In the genomic region with DNA sequence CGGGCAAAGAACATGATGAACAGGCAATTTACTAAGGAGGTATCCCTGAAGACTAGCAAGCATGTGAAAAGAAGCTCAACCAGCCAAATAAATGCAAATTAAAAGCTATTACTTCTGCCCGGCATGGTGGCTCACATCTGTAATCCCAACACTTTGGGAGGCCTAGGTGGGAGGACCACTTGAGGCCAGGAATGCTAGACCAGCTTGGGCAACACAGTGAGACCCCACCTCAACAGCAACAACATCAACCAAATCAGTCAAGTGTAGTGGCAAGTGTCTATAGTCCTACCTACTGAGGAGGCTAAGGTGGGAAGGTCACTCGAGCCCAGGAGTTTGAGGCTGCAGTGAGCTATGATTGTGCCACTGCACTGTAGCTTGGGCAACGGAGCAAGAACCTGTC, we compare ENCODE assay signal across 37 cellular contexts.
"Had no signal": no experiment of that assay in that cellular context is flagged by ENCODE, and none has a peak within 500 bp of the region (broad histone marks: within the 10 kb centered on the region; RNA-seq: fewer than 3 reads in every experiment).

No MANE protein-coding gene starts in this region.

- H3K9me3 ChIP-seq: ascending aorta had no signal

- DNase-seq: activated CD4-positive, alpha-beta memory T cell treated with anti-CD3 and anti-CD28 coated beads for 36 hours; activated CD4-positive, alpha-beta T cell treated with anti-CD3 and anti-CD28 coated beads for 1 hour; activated CD4-positive, alpha-beta T cell treated with anti-CD3 and anti-CD28 coated beads for 36 hours; activated CD4-positive, alpha-beta T cell treated with anti-CD3 and anti-CD28 coated beads, Interleukin-2, amount 10 ng/mL, durations not matched to agents 24 days and 14 days; activated CD4-positive, alpha-beta T cell treated with anti-CD3 and anti-CD28 coated beads, Interleukin-2, amount 50 U/mL, for 1 hour; activated CD4-positive, alpha-beta T cell treated with anti-CD3 and anti-CD28 coated beads, Interleukin-2, amount 50 U/mL, for 4 hours; activated CD4-positive, CD25-positive, alpha-beta regulatory T cell; activated CD8-positive, alpha-beta memory T cell treated with anti-CD3 and anti-CD28 coated beads, Interleukin-2, amount 50 U/mL, for 4 hours; activated CD8-positive, alpha-beta T cell treated with anti-CD3 and anti-CD28 coated beads for 36 hours; activated effector memory CD4-positive, alpha-beta T cell treated with anti-CD3 and anti-CD28 coated beads, Interleukin-2, amount 50 U/mL, for 16 hours; activated naive CD4-positive, alpha-beta T cell treated with anti-CD3 and anti-CD28 coated beads, Interleukin-2, amount 10 ng/mL, durations not matched to agents 7 days and 5 days; activated naive CD4-positive, alpha-beta T cell treated with Interleukin-2 at 50 U/mL for 16 hours; activated naive CD8-positive, alpha-beta T cell treated with anti-CD3 and anti-CD28 coated beads, Interleukin-2, amount 10 ng/mL, durations not matched to agents 7 days and 5 days; activated naive CD8-positive, alpha-beta T cell treated with anti-CD3 and anti-CD28 coated beads, Interleukin-2, amount 50 U/mL, for 24 hours; activated T-cell treated with anti-CD3 and anti-CD28 coated beads for 4 hours; activated T-cell treated with anti-CD3 and anti-CD28 coated beads, Interleukin-2, amount 50 U/mL, for 1 hour; activated T-cell treated with anti-CD3 and anti-CD28 coated beads, Interleukin-2, amount 50 U/mL, for 4 hours; activated T-cell treated with anti-CD3 and anti-CD28 coated beads, Interleukin-2, amount 50 U/mL, for 72 hours; amygdala; anterior cingulate cortex; caudate nucleus; cerebellar nuclear complex; T-helper 1 cell; T-helper 2 cell; T-helper 9 cell had no signal

- H3K27me3 ChIP-seq: ascending aorta, cardiac muscle cell had no signal

- H3K36me3 ChIP-seq: ascending aorta, cardiac muscle cell had no signal

- ATAC-seq: activated CD4-positive, alpha-beta T cell treated with anti-CD3 and anti-CD28 coated beads for 36 hours; activated CD4-positive, CD25-positive, alpha-beta regulatory T cell treated with anti-CD3 and anti-CD28 coated beads, Interleukin-2, amount 50 U/mL, for 24 hours; activated CD8-positive, alpha-beta T cell treated with anti-CD3 and anti-CD28 coated beads for 36 hours; activated naive CD8-positive, alpha-beta T cell treated with anti-CD3 and anti-CD28 coated beads, Interleukin-2, amount 50 U/mL, for 24 hours; activated T-cell treated with anti-CD3 and anti-CD28 coated beads, Interleukin-2, amount 50 U/mL, for 4 hours; activated T-cell treated with anti-CD3 and anti-CD28 coated beads, Interleukin-2, amount 50 U/mL, for 72 hours; activated T-helper 17 cell treated with anti-CD3 and anti-CD28 coated beads, Interleukin-2, amount 50 U/mL, for 72 hours had no signal

- H3K27ac Mint-ChIP-seq: activated CD4-positive, alpha-beta memory T cell treated with anti-CD3 and anti-CD28 coated beads for 36 hours; activated CD4-positive, alpha-beta T cell treated with anti-CD3 and anti-CD28 coated beads for 36 hours; activated CD4-positive, alpha-beta T cell treated with anti-CD3 and anti-CD28 coated beads, Interleukin-2, amount 10 ng/mL, durations not matched to agents 24 days and 14 days; activated CD8-positive, alpha-beta T cell treated with anti-CD3 and anti-CD28 coated beads for 36 hours; activated naive CD4-positive, alpha-beta T cell treated with anti-CD3 and anti-CD28 coated beads, Interleukin-2, amount 10 ng/mL, durations not matched to agents 7 days and 5 days; activated naive CD4-positive, alpha-beta T cell treated with anti-CD3 and anti-CD28 coated beads, Interleukin-2, amount 50 U/mL, for 24 hours; activated naive CD8-positive, alpha-beta T cell; activated naive CD8-positive, alpha-beta T cell treated with anti-CD3 and anti-CD28 coated beads, Interleukin-2, amount 10 ng/mL, durations not matched to agents 7 days and 5 days; activated naive CD8-positive, alpha-beta T cell treated with anti-CD3 and anti-CD28 coated beads, Interleukin-2, amount 50 U/mL, for 24 hours; activated T-cell treated with anti-CD3 and anti-CD28 coated beads, Interleukin-2, amount 50 U/mL, for 72 hours; activated T-helper 1 cell treated with anti-CD3 and anti-CD28 coated beads, Interleukin-12 subunit alpha, Interleukin-12 subunit beta, Interleukin-2, Interleukin-4 antibody, amounts not matched to agents 30 ng/mL and 10 ng/mL and 1 ng/mL, durations not matched to agents 14 hours and 24 hours and 36 hours; activated T-helper 17 cell treated with anti-CD3 and anti-CD28 coated beads, Interleukin-2, amount 50 U/mL, for 72 hours; T-helper 1 cell treated with Interleukin-12 subunit alpha and Interleukin-12 subunit beta and Interleukin-4 antibody, amounts not matched to agents 30 μg/mL and 1 μg/mL, for 36 hours; T-helper 2 cell treated with Interferon-gamma antibody and Interleukin-4, amounts not matched to agents 5 μg/mL and 100 μg/mL, for 36 hours had no signal

- H3K4me1 Mint-ChIP-seq: activated CD4-positive, alpha-beta T cell treated with anti-CD3 and anti-CD28 coated beads for 36 hours; activated CD4-positive, alpha-beta T cell treated with anti-CD3 and anti-CD28 coated beads, Interleukin-2, amount 10 ng/mL, durations not matched to agents 24 days and 14 days; activated naive CD4-positive, alpha-beta T cell treated with anti-CD3 and anti-CD28 coated beads, Interleukin-2, amount 10 ng/mL, durations not matched to agents 7 days and 5 days; activated naive CD4-positive, alpha-beta T cell treated with anti-CD3 and anti-CD28 coated beads, Interleukin-2, amount 50 U/mL, for 24 hours; activated naive CD8-positive, alpha-beta T cell treated with anti-CD3 and anti-CD28 coated beads, Interleukin-2, amount 10 ng/mL, durations not matched to agents 7 days and 5 days; activated naive CD8-positive, alpha-beta T cell treated with anti-CD3 and anti-CD28 coated beads, Interleukin-2, amount 50 U/mL, for 24 hours; activated T-helper 17 cell treated with anti-CD3 and anti-CD28 coated beads, Interleukin-2, amount 50 U/mL, for 72 hours; central memory CD8-positive, alpha-beta T cell had no signal

- H3K4me3 ChIP-seq: ascending aorta, cardiac muscle cell had no signal

- H3K36me3 Mint-ChIP-seq: activated CD4-positive, alpha-beta memory T cell treated with anti-CD3 and anti-CD28 coated beads for 36 hours; activated naive CD4-positive, alpha-beta T cell treated with anti-CD3 and anti-CD28 coated beads, Interleukin-2, amount 10 ng/mL, durations not matched to agents 7 days and 5 days; activated naive CD4-positive, alpha-beta T cell treated with anti-CD3 and anti-CD28 coated beads, Interleukin-2, amount 50 U/mL, for 24 hours; activated naive CD8-positive, alpha-beta T cell; activated naive CD8-positive, alpha-beta T cell treated with anti-CD3 and anti-CD28 coated beads, Interleukin-2, amount 10 ng/mL, durations not matched to agents 7 days and 5 days; brain had no signal

- H3K9me3 Mint-ChIP-seq: activated CD4-positive, alpha-beta memory T cell treated with anti-CD3 and anti-CD28 coated beads for 36 hours; activated CD4-positive, alpha-beta T cell treated with anti-CD3 and anti-CD28 coated beads, Interleukin-2, amount 10 ng/mL, durations not matched to agents 24 days and 14 days; activated CD8-positive, alpha-beta T cell treated with anti-CD3 and anti-CD28 coated beads for 36 hours; activated naive CD4-positive, alpha-beta T cell treated with anti-CD3 and anti-CD28 coated beads, Interleukin-2, amount 10 ng/mL, durations not matched to agents 7 days and 5 days; activated naive CD4-positive, alpha-beta T cell treated with anti-CD3 and anti-CD28 coated beads, Interleukin-2, amount 50 U/mL, for 24 hours; activated naive CD8-positive, alpha-beta T cell treated with anti-CD3 and anti-CD28 coated beads, Interleukin-2, amount 10 ng/mL, durations not matched to agents 7 days and 5 days; activated naive CD8-positive, alpha-beta T cell treated with anti-CD3 and anti-CD28 coated beads, Interleukin-2, amount 50 U/mL, for 24 hours; activated T-cell treated with anti-CD3 and anti-CD28 coated beads, Interleukin-2, amount 50 U/mL, for 4 hours; activated T-cell treated with anti-CD3 and anti-CD28 coated beads, Interleukin-2, amount 50 U/mL, for 72 hours; activated T-helper 1 cell treated with anti-CD3 and anti-CD28 coated beads, Interleukin-12 subunit alpha, Interleukin-12 subunit beta, Interleukin-2, Interleukin-4 antibody, amounts not matched to agents 30 ng/mL and 10 ng/mL and 1 ng/mL, durations not matched to agents 14 hours and 24 hours and 36 hours; activated T-helper 17 cell treated with anti-CD3 and anti-CD28 coated beads, Interleukin-2, amount 50 U/mL, for 72 hours; brain; central memory CD8-positive, alpha-beta T cell; T-helper 1 cell treated with Interleukin-12 subunit alpha and Interleukin-12 subunit beta and Interleukin-4 antibody, amounts not matched to agents 30 μg/mL and 1 μg/mL, for 36 hours; T-helper 2 cell treated with Interferon-gamma antibody and Interleukin-4, amounts not matched to agents 5 μg/mL and 100 μg/mL, for 36 hours had no signal

- H3K27me3 Mint-ChIP-seq: activated naive CD4-positive, alpha-beta T cell treated with anti-CD3 and anti-CD28 coated beads, Interleukin-2, amount 10 ng/mL, durations not matched to agents 7 days and 5 days; brain had no signal

- H3K4me3 Mint-ChIP-seq: activated CD4-positive, alpha-beta memory T cell treated with anti-CD3 and anti-CD28 coated beads for 36 hours; activated CD4-positive, alpha-beta T cell treated with anti-CD3 and anti-CD28 coated beads for 36 hours; activated CD4-positive, alpha-beta T cell treated with anti-CD3 and anti-CD28 coated beads, Interleukin-2, amount 10 ng/mL, durations not matched to agents 24 days and 14 days; activated CD8-positive, alpha-beta T cell treated with anti-CD3 and anti-CD28 coated beads for 36 hours; activated naive CD4-positive, alpha-beta T cell treated with anti-CD3 and anti-CD28 coated beads, Interleukin-2, amount 10 ng/mL, durations not matched to agents 7 days and 5 days; activated naive CD4-positive, alpha-beta T cell treated with anti-CD3 and anti-CD28 coated beads, Interleukin-2, amount 50 U/mL, for 24 hours; activated naive CD8-positive, alpha-beta T cell; activated naive CD8-positive, alpha-beta T cell treated with anti-CD3 and anti-CD28 coated beads, Interleukin-2, amount 10 ng/mL, durations not matched to agents 7 days and 5 days; activated naive CD8-positive, alpha-beta T cell treated with anti-CD3 and anti-CD28 coated beads, Interleukin-2, amount 50 U/mL, for 24 hours; activated T-cell treated with anti-CD3 and anti-CD28 coated beads, Interleukin-2, amount 50 U/mL, for 4 hours; activated T-cell treated with anti-CD3 and anti-CD28 coated beads, Interleukin-2, amount 50 U/mL, for 72 hours; activated T-helper 1 cell treated with anti-CD3 and anti-CD28 coated beads, Interleukin-12 subunit alpha, Interleukin-12 subunit beta, Interleukin-2, Interleukin-4 antibody, amounts not matched to agents 30 ng/mL and 10 ng/mL and 1 ng/mL, durations not matched to agents 14 hours and 24 hours and 36 hours; activated T-helper 17 cell treated with anti-CD3 and anti-CD28 coated beads, Interleukin-2, amount 50 U/mL, for 72 hours; brain; central memory CD8-positive, alpha-beta T cell; T-helper 1 cell treated with Interleukin-12 subunit alpha and Interleukin-12 subunit beta and Interleukin-4 antibody, amounts not matched to agents 30 μg/mL and 1 μg/mL, for 36 hours; T-helper 2 cell treated with Interferon-gamma antibody and Interleukin-4, amounts not matched to agents 5 μg/mL and 100 μg/mL, for 36 hours had no signal

- H3K27ac ChIP-seq: ascending aorta, cardiac muscle cell, VCaP had no signal
